Comparison of ENCODE assay signal across 1 cellular context in the genomic region with DNA sequence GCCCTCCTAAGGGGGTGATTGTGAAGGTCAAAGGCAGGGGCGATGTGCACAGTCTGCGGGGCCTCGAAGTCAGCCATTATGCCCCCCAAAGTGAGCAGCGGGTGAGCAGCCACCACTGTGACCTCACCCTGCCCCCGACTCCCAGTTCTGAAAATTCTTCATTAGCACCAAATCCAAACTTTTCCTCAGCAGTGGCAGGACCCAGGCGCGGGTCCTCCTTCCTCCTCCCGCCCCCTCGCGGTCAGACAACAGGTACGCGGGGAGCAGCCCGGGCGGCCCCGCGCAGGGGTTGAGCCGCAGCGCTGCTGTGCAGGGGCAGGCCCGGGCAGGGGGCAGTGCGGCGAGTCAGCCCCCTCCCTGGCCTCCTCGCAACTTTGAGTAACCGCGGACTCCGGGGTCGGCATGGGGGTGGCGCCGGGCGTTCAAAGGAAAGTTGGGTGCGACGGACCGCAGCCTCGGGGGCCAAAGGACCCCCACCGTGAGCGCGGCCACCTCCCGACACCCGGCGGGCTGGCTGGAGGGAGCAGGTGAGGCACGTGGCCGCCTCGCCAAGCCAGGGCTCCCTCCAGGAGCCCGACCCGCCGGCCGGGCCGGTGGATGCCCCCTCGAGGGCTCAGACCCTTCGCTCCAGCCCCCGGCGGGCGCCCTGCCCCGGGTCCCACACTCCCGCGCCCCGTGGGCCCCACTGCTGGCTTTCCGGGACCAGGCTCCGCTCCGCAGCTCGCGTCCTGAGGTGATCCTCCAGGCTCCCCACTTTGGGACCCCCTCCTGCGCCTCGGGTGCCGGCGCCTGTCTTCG.
TF ChIP-seq lines count a peak whose summit lies in the region.

No MANE protein-coding gene starts in this region.

TF ChIP-seq in WTC11, 78 proteins besides CTCF, POLR2A, EP300 and RAD21 (continued from another document):
- TF ChIP-seq ARID4B (CRISPR knock-in tag; IDR thresholded peaks at IDR 0.05; ENCODE audit: borderline replicate concordance): no peak
- TF ChIP-seq USF1 (CRISPR knock-in tag; IDR thresholded peaks at IDR 0.05): peak; percentile 37; the same call in 1 of the 2 replicates
- no peak for TF ChIP-seq SMAD4 (CRISPR knock-in tag; IDR thresholded peaks at IDR 0.05)
- no peak for TF ChIP-seq PREB (CRISPR knock-in tag; IDR thresholded peaks at IDR 0.05; ENCODE audit: borderline replicate concordance)
- no peak for TF ChIP-seq NR3C1 (CRISPR knock-in tag; conservative IDR thresholded peaks at IDR 0.05; ENCODE audit: low read depth)
- peak; percentile 81 for TF ChIP-seq HMGXB4 (CRISPR knock-in tag; IDR thresholded peaks at IDR 0.05)
- TF ChIP-seq ATF1 (CRISPR knock-in tag; IDR thresholded peaks at IDR 0.05): no peak
- TF ChIP-seq E2F1 (CRISPR knock-in tag; IDR thresholded peaks at IDR 0.05): 0 out of 2 replicates have a peak, but pooled peaks have one; percentile 44
- TF ChIP-seq ZNF219 (CRISPR knock-in tag; IDR thresholded peaks at IDR 0.05; ENCODE audit: borderline replicate concordance): no peak
- TF ChIP-seq GTF2I (CRISPR knock-in tag; conservative IDR thresholded peaks at IDR 0.05): no peak
- peak; percentile 55; the same call in 1 of the 2 replicates for TF ChIP-seq TP53 (CRISPR knock-in tag; IDR thresholded peaks at IDR 0.05)
- TF ChIP-seq, protein P1, sequence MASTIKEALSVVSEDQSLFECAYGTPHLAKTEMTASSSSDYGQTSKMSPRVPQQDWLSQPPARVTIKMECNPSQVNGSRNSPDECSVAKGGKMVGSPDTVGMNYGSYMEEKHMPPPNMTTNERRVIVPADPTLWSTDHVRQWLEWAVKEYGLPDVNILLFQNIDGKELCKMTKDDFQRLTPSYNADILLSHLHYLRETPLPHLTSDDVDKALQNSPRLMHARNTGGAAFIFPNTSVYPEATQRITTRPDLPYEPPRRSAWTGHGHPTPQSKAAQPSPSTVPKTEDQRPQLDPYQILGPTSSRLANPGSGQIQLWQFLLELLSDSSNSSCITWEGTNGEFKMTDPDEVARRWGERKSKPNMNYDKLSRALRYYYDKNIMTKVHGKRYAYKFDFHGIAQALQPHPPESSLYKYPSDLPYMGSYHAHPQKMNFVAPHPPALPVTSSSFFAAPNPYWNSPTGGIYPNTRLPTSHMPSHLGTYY (CRISPR knock-in tag; IDR thresholded peaks at IDR 0.05): no peak
- TF ChIP-seq ZBTB21 (CRISPR knock-in tag; IDR thresholded peaks at IDR 0.05; ENCODE audit: borderline replicate concordance): no peak; the same call in 1 of the 2 replicates
- TF ChIP-seq ZMAT4 (CRISPR knock-in tag; IDR thresholded peaks at IDR 0.05): no peak
- 0 out of 2 replicates have a peak, but pooled peaks have one; percentile 6 for TF ChIP-seq NFYB (CRISPR knock-in tag; conservative IDR thresholded peaks at IDR 0.05; ENCODE audit: low read depth)
- TF ChIP-seq ELF4 (CRISPR knock-in tag; IDR thresholded peaks at IDR 0.05; ENCODE audit: low read depth): no peak
- no peak for TF ChIP-seq IRF1 (CRISPR knock-in tag; IDR thresholded peaks at IDR 0.05)
- TF ChIP-seq MAX (CRISPR knock-in tag; IDR thresholded peaks at IDR 0.05): 0 out of 2 replicates have a peak, but pooled peaks have one; percentile 53
- TF ChIP-seq ZNF317 (CRISPR knock-in tag; IDR thresholded peaks at IDR 0.05; ENCODE audit: borderline replicate concordance, low read depth): 0 out of 2 replicates have a peak, but pooled peaks have one; percentile 12
- no peak for TF ChIP-seq MYBL2 (CRISPR knock-in tag; IDR thresholded peaks at IDR 0.05)
- TF ChIP-seq MXD4 (CRISPR knock-in tag; IDR thresholded peaks at IDR 0.05; ENCODE audit: borderline replicate concordance): no peak
- TF ChIP-seq ESRRA (CRISPR knock-in tag; IDR thresholded peaks at IDR 0.05; ENCODE audit: borderline replicate concordance): peak; percentile 97
- TF ChIP-seq, protein P2, sequence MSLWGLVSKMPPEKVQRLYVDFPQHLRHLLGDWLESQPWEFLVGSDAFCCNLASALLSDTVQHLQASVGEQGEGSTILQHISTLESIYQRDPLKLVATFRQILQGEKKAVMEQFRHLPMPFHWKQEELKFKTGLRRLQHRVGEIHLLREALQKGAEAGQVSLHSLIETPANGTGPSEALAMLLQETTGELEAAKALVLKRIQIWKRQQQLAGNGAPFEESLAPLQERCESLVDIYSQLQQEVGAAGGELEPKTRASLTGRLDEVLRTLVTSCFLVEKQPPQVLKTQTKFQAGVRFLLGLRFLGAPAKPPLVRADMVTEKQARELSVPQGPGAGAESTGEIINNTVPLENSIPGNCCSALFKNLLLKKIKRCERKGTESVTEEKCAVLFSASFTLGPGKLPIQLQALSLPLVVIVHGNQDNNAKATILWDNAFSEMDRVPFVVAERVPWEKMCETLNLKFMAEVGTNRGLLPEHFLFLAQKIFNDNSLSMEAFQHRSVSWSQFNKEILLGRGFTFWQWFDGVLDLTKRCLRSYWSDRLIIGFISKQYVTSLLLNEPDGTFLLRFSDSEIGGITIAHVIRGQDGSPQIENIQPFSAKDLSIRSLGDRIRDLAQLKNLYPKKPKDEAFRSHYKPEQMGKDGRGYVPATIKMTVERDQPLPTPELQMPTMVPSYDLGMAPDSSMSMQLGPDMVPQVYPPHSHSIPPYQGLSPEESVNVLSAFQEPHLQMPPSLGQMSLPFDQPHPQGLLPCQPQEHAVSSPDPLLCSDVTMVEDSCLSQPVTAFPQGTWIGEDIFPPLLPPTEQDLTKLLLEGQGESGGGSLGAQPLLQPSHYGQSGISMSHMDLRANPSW (CRISPR knock-in tag; conservative IDR thresholded peaks at IDR 0.05; ENCODE audit: low read depth): no peak
- no peak for TF ChIP-seq ZNF263 (CRISPR knock-in tag; IDR thresholded peaks at IDR 0.05; ENCODE audit: low read depth)
- TF ChIP-seq ZNF532 (CRISPR knock-in tag; IDR thresholded peaks at IDR 0.05; ENCODE audit: borderline replicate concordance): no peak
- TF ChIP-seq RELA (CRISPR knock-in tag; IDR thresholded peaks at IDR 0.05; ENCODE audit: borderline replicate concordance): no peak
- no peak for TF ChIP-seq GRHL2 (CRISPR knock-in tag; IDR thresholded peaks at IDR 0.05; ENCODE audit: insufficient replicate concordance, severe bottlenecking)
TF ChIP-seq in WTC11: peak in this region for 9.
